8 cellular contexts compared by ENCODE assay signal in the genomic region with DNA sequence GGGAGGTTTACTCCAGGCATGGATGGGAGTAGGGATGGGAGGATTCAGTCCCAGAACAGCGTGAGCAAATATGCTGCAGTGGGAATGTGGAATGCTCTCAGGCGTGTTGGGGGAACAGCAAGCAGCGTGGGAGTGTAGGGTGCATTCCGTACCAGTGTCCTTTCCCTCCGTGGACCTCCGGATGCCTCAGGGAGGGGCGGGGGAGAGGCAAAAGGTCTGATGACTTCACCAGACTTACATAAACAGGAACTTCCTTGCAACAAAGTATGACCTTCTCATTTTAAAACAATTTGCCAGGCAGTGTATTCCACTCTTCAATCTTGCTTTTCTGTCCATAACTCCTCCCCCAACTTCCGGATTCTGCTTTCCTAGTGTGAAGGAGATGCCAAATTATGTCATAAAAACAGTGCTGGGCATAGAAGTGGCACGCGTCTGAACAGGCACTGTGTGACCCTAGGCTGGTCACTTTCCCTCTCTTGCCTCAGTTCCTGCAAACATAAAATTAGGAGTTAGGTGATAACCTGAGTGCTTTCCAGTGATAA. TPM values are rescaled to one million over a fixed set of nuclear protein-coding genes. Genes with fewer than 3 reads are reported as not detected.
DNase-seq lines count a peak whose midpoint lies in the region; ATAC-seq lines count a peak whose summit lies in the region.

No MANE protein-coding gene starts in this region.

- ATAC-seq in HG03196 (IDR thresholded peaks at IDR 0.05; ENCODE audit: unreplicated experiment) (no peak), GM18519 (IDR thresholded peaks at IDR 0.05; ENCODE audit: low FRiP score, unreplicated experiment) (no peak)

- DNase-seq in GM03348 (ENCODE audit: low spot score) (peak; percentile 82), SW480 (ENCODE audit: low spot score) (peak; percentile 51), glomerular visceral epithelial cell (ENCODE audit: extremely low spot score) (peak; percentile 56), pulmonary artery endothelial cell (ENCODE audit: low read depth, low spot score) (peak; percentile 84), COLO668 (lab: John Stamatoyannopoulos, UW; ENCODE audit: unreplicated experiment) (no peak)
- no peak for DNase-seq in activated naive CD4-positive, alpha-beta T cell treated with anti-CD3 and anti-CD28 coated beads, Interleukin-2, amount 10 ng/mL, durations not matched to agents 7 days and 5 days

- no peaks in the 10 kb centered on the region for H3K36me3 Mint-ChIP-seq in activated naive CD4-positive, alpha-beta T cell treated with anti-CD3 and anti-CD28 coated beads, Interleukin-2, amount 10 ng/mL, durations not matched to agents 7 days and 5 days

- CTCF ChIA-PET in activated naive CD4-positive, alpha-beta T cell treated with anti-CD3 and anti-CD28 coated beads, Interleukin-2, amount 10 ng/mL, durations not matched to agents 7 days and 5 days (lab: Charles Lee), result no interaction called here

- H3K27ac Mint-ChIP-seq in activated naive CD4-positive, alpha-beta T cell treated with anti-CD3 and anti-CD28 coated beads, Interleukin-2, amount 10 ng/mL, durations not matched to agents 7 days and 5 days, result no peak overlapping the region

- H3K4me3 Mint-ChIP-seq in activated naive CD4-positive, alpha-beta T cell treated with anti-CD3 and anti-CD28 coated beads, Interleukin-2, amount 10 ng/mL, durations not matched to agents 7 days and 5 days, result no peak overlapping the region

- no peaks in the 10 kb centered on the region for H3K27me3 Mint-ChIP-seq in activated naive CD4-positive, alpha-beta T cell treated with anti-CD3 and anti-CD28 coated beads, Interleukin-2, amount 10 ng/mL, durations not matched to agents 7 days and 5 days

- no peaks in the 10 kb centered on the region for H3K9me3 Mint-ChIP-seq in activated naive CD4-positive, alpha-beta T cell treated with anti-CD3 and anti-CD28 coated beads, Interleukin-2, amount 10 ng/mL, durations not matched to agents 7 days and 5 days

- H3K4me1 Mint-ChIP-seq in activated naive CD4-positive, alpha-beta T cell treated with anti-CD3 and anti-CD28 coated beads, Interleukin-2, amount 10 ng/mL, durations not matched to agents 7 days and 5 days, result peaks cover 13% of the 10 kb centered on the region

RNA-seq across cellular contexts. Expression of a gene that starts 36.9 kb away (rescaled TPM):
- total RNA-seq in pulmonary artery endothelial cell, result 1,393 and 2,557 TPM in 2 replicates

Comparison
In these comparisons a context has a peak if more than half of its experiments do, and no peak if none do; other contexts are left out.
1. DNase-seq: peak in GM03348 (single experiment), SW480 (single experiment), glomerular visceral epithelial cell (single experiment) and pulmonary artery endothelial cell (single experiment); none in COLO668 (single experiment) and activated naive CD4-positive, alpha-beta T cell treated with anti-CD3 and anti-CD28 coated beads, Interleukin-2, amount 10 ng/mL, durations not matched to agents 7 days and 5 days (single experiment).